In the genomic region with DNA sequence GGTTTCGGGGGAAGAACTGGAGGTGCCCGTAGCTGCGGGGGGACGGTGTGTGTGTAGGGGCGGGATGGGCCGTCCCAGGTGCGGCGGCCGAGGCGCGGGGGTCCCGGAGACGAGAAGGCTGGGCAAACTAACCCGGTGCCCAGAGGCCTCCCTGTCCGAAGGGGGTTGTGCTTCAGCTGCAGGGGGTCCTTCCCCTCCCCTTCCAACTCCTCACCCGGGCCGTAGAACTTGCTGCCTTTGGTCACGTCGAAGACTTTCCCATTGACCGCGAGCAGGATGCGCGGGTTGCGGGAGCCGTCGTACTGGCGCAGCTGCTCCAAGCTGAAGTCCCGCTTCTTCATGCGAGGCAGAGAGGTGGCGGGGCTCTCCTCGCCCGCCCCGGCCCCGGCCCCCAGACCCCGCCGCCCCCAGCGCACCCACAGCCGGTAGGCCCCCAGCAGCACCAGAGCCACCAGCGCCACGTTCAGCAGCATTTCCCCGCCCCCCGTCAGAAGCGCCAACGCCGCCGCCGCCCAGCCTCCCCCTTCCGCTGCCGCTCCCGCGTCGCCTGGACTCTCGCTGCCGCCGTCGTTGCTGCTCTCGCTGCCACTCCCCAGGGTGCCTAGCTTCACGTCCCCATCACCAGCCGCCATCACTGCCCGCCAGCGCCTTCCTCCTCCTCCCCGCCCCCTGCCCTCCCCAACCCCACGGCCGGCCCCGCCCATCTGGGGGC, we compare ENCODE assay signal across 8 cellular contexts. TPM values are rescaled to one million over a fixed set of nuclear protein-coding genes. Genes with fewer than 3 reads are reported as not detected.
DNase-seq lines count a peak whose midpoint lies in the region; ATAC-seq, FAIRE-seq and TF ChIP-seq lines count a peak whose summit lies in the region.

A gene with protein sequence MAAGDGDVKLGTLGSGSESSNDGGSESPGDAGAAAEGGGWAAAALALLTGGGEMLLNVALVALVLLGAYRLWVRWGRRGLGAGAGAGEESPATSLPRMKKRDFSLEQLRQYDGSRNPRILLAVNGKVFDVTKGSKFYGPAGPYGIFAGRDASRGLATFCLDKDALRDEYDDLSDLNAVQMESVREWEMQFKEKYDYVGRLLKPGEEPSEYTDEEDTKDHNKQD (minus strand): TSS at position 655 of the 712 bp plus-strand sequence. CDS start 23 bp downstream, at position 632.

- TF ChIP-seq CTCF in AG09309 (IDR thresholded peaks at IDR 0.05; ENCODE audit: control insufficient read depth, insufficient read depth, low read depth, low read length, missing control alignments) (no peak), endothelial cell of umbilical vein (IDR thresholded peaks at IDR 0.05; ENCODE audit: extremely low read depth in 1 of 2, insufficient read depth in 1 of 2, low read depth in 1 of 2, low read length in 2 of 2) (no peak), upper lobe of left lung (IDR thresholded peaks at IDR 0.05) (no peak)

- FAIRE-seq in endothelial cell of umbilical vein (lab: Jason Lieb, UNC): no peak

- 0% methylated on average over 18 to 25 of the region's 65 CpGs for WGBS in upper lobe of left lung, 2 donors

- TF ChIP-seq POLR2A in endothelial cell of umbilical vein (IDR thresholded peaks at IDR 0.05; ENCODE audit: low read depth, low read length) (peak; percentile 29), upper lobe of left lung (IDR thresholded peaks at IDR 0.05) (peak in 1 of 4 donors; percentile 27)

- H3K9ac ChIP-seq in endothelial cell of umbilical vein (replicated peaks; ENCODE audit: extremely low read depth, insufficient read depth, low read length) (peak within 1 kb of the TSS; percentile 88), mucosa of rectum (ENCODE audit: low read depth in 1 of 2, low read length in 2 of 2) (peak within 1 kb of the TSS; percentile 91 to 93)

- TF ChIP-seq EP300 in upper lobe of left lung (IDR thresholded peaks at IDR 0.05): no peak

- H3K27me3 ChIP-seq in endothelial cell of umbilical vein (ENCODE audit: control insufficient read depth in 2 of 2, insufficient read depth in 2 of 2, low read length in 2 of 2): no peaks in the 10 kb centered on the region
- no peaks in the 10 kb centered on the region for H3K27me3 ChIP-seq in mucosa of rectum (ENCODE audit: control insufficient read depth in 2 of 2, insufficient read depth in 2 of 2, low read length in 2 of 2)
- no peaks in the 10 kb centered on the region for H3K27me3 ChIP-seq in upper lobe of left lung

- peak within 1 kb of the TSS; percentile 89 for H2AFZ ChIP-seq in endothelial cell of umbilical vein (ENCODE audit: low read depth, low read length)

- no TSS peak for BruUV-seq in endothelial cell of umbilical vein (replicated peaks; lab: Mats Ljungman, UMichigan)

- H3K4me2 ChIP-seq in endothelial cell of umbilical vein (ENCODE audit: insufficient read depth, low read length): peak within 1 kb of the TSS; percentile 99

- peaks cover 23% of the 10 kb centered on the region for H3K4me1 ChIP-seq in endothelial cell of umbilical vein (ENCODE audit: control insufficient read depth, extremely low read depth, insufficient read depth, low read length)
- peaks cover 0 to 23% of the 10 kb centered on the region in 2 donors for H3K4me1 ChIP-seq in mucosa of rectum (ENCODE audit: control insufficient read depth in 2 of 2, insufficient read depth in 2 of 2, low read length in 2 of 2)
- peaks cover 11 to 36% (median 23%) of the 10 kb centered on the region in 4 donors for H3K4me1 ChIP-seq in upper lobe of left lung

- peak within 1 kb of the TSS; percentile 66 for H3K4me3 ChIP-seq in AG09309 (ENCODE audit: control insufficient read depth, low read depth, low read length)
- H3K4me3 ChIP-seq in endothelial cell of umbilical vein (replicated peaks in 1 of 3; ENCODE audit: insufficient read depth in 1 of 3, low read depth in 1 of 3, low read length in 3 of 3): peak within 1 kb of the TSS; percentile 66 to 94 (median 73)
- H3K4me3 ChIP-seq in mucosa of rectum (ENCODE audit: low read length in 2 of 2): peak within 1 kb of the TSS; percentile 83 to 88
- H3K4me3 ChIP-seq in upper lobe of left lung: peak within 1 kb of the TSS; percentile 87 to 93 (median 90)

- intact Hi-C loops in T-helper 1 cell treated with Interleukin-12 subunit alpha and Interleukin-12 subunit beta and Interleukin-4 antibody, amounts not matched to agents 30 ng/mL and 1 ng/mL, for 36 hours (cut with micrococcal nuclease): loop anchor here (1.0 to 5.0 kb wide), 5 partner anchors 165 to 575 kb away; a partner anchor contains a TSS
- intact Hi-C loops in endothelial cell of umbilical vein (cut with micrococcal nuclease): loop anchor here (2.0 to 5.0 kb wide), 4 partner anchors 227 to 505 kb away; a partner anchor contains a TSS

- H3K36me3 ChIP-seq in endothelial cell of umbilical vein (ENCODE audit: control insufficient read depth in 2 of 2, extremely low read depth in 1 of 2, insufficient read depth in 2 of 2, low read length in 2 of 2): no peaks in the 10 kb centered on the region
- peaks cover 0 to 6% of the 10 kb centered on the region in 2 donors for H3K36me3 ChIP-seq in mucosa of rectum (ENCODE audit: control insufficient read depth in 2 of 2, insufficient read depth in 2 of 2, low read length in 2 of 2)
- H3K36me3 ChIP-seq in upper lobe of left lung: no peaks in the 10 kb centered on the region

- dilution Hi-C loops in endothelial cell of umbilical vein (cut with MboI; ENCODE audit: extremely low pct_ligation_motif_present, low sequenced_read_pairs): no loop called here

- CTCF ChIA-PET in endothelial cell of umbilical vein (lab: Charles Lee): interaction anchor here (0.7 to 2.1 kb wide), 7 partner anchors 35 to 525 kb away, joined by 3 to 9 read pairs (median 6); no protein-coding TSS in a partner anchor

- H3K9me1 ChIP-seq in endothelial cell of umbilical vein (replicated peaks; ENCODE audit: control insufficient read depth, extremely low read depth, insufficient read depth, low read length): no peaks in the 10 kb centered on the region

- H3K27ac ChIP-seq in endothelial cell of umbilical vein (ENCODE audit: insufficient read depth, low read depth, low read length): peak within 1 kb of the TSS; percentile 83
- H3K27ac ChIP-seq in mucosa of rectum (ENCODE audit: low read depth in 2 of 2, low read length in 2 of 2): peak within 1 kb of the TSS; percentile 95 to 98
- H3K27ac ChIP-seq in upper lobe of left lung: peak within 1 kb of the TSS; percentile 89 to 96 (median 94)

- H4K20me1 ChIP-seq in endothelial cell of umbilical vein (replicated peaks; ENCODE audit: control insufficient read depth, extremely low read depth, insufficient read depth, low read length): no peaks in the 10 kb centered on the region

- peak; percentile 0 for ATAC-seq in GM18517 (IDR thresholded peaks at IDR 0.05; ENCODE audit: unreplicated experiment)
- peak; percentile 0 for ATAC-seq in HG03280 (IDR thresholded peaks at IDR 0.05; ENCODE audit: unreplicated experiment)
- peak in 1 of 2 donors; percentile 0 for ATAC-seq in upper lobe of left lung (ENCODE audit: low FRiP score in 2 of 2)

- no peak for DNase-seq in AG09309 (ENCODE audit: low read depth)
- DNase-seq in endothelial cell of umbilical vein (ENCODE audit: low read depth, low spot score): no peak
- DNase-seq in upper lobe of left lung: peak in 1 of 2 donors; percentile 21
- DNase-seq in HuH-7 (ENCODE audit: low spot score): no peak

- POLR2A ChIA-PET in endothelial cell of umbilical vein (lab: Charles Lee): interaction anchor here (0.6 to 1.8 kb wide), 4 partner anchors 34 to 279 kb away, joined by 3 to 4 read pairs (median 4); a partner anchor contains a TSS

- H3K9me3 ChIP-seq in endothelial cell of umbilical vein (replicated peaks; ENCODE audit: control insufficient read depth, insufficient read depth, low read length) (no peaks in the 10 kb centered on the region), mucosa of rectum (ENCODE audit: control insufficient read depth in 2 of 2, low read length in 2 of 2) (no peaks in the 10 kb centered on the region), upper lobe of left lung (no peaks in the 10 kb centered on the region)

- peaks cover 49% of the 10 kb centered on the region for H3K79me2 ChIP-seq in endothelial cell of umbilical vein (ENCODE audit: control insufficient read depth, insufficient read depth, low read length)

TF ChIP-seq in endothelial cell of umbilical vein, 7 proteins besides CTCF, POLR2A, EP300 and RAD21:
- TF ChIP-seq EZH2 (IDR thresholded peaks at IDR 0.05; ENCODE audit: borderline replicate concordance, low read depth, low read length, severe bottlenecking) (no peak), POLR2AphosphoS5 (IDR thresholded peaks at IDR 0.05; ENCODE audit: insufficient read depth, low read depth, low read length) (peak; percentile 44)

RNA-seq across cellular contexts. Expression of the gene that starts here (rescaled TPM):
- total RNA-seq in T-helper 1 cell treated with Interleukin-12 subunit alpha and Interleukin-12 subunit beta and Interleukin-4 antibody, amounts not matched to agents 30 ng/mL and 1 ng/mL, for 36 hours: 36.2 and 38.4 TPM in 2 replicates
- total RNA-seq in endothelial cell of umbilical vein: 58.1 and 63.4 TPM in 2 replicates
- polyA plus RNA-seq in endothelial cell of umbilical vein: 6.9 and 10.1 TPM in 2 replicates
- 15.8 and 18.2 TPM in 2 replicates for polyA plus RNA-seq in endothelial cell of umbilical vein (2011; cell fraction: cytosol; rRNA removed)
- polyA plus RNA-seq in endothelial cell of umbilical vein (2011; cell fraction: nucleus; rRNA removed): 9.5 and 12.6 TPM in 2 replicates
- 66.0 and 93.3 TPM in 2 replicates for polyA plus RNA-seq in endothelial cell of umbilical vein (2012)
- 4.5 and 5.0 TPM in 2 replicates for polyA minus RNA-seq in endothelial cell of umbilical vein
- 5.4 TPM for polyA minus RNA-seq in endothelial cell of umbilical vein (2011; cell fraction: cytosol; rRNA and poly(A)+ RNA removed)
- polyA minus RNA-seq in endothelial cell of umbilical vein (2011; cell fraction: nucleus; rRNA and poly(A)+ RNA removed): 5.4 and 8.5 TPM in 2 replicates
- total RNA-seq in upper lobe of left lung: 10 to 100 TPM in 4 of 6 donors, 1 to 10 TPM in 2; 6.3 to 56.0 (median 36.5) TPM
